Comparison of ENCODE assay signal across 8 cellular contexts in the genomic region with DNA sequence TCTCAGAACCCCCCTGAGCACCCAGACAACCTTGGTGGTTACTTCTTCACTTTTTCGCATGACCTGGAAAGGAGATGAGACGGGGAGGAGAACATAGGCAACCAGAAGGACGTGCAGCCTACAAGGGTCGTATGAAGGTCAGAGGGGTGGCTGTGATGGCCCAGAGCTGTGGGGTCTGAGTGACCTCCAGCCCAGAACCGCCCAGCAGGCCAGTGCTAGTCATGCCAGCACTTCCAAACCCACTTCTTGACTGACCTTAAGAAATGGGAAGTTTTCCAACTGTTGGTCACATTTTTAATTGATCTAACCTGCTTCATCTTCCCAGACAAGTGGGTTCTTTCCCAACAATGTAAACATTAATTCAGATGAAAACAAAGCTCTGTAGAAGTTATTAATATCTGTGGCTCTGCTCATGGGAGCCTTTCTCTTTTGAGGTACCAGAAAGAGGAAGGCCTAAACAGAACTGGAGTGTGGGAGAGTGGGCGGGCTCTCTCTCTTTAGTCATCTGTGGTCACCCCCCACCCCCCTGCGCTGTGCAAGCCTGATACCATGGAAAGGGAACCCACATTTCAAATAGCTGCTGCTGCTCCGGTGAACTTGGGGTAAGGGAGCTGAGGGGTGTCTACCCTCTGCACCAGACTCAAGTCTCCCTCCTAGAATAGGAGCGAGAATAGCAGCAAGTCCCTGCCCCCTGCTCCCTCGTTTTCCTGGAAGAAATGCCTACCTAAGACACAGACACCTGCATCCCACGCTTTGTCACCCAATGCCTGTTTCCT.
DNase-seq lines count a peak whose midpoint lies in the region; ATAC-seq and TF ChIP-seq lines count a peak whose summit lies in the region.

No MANE protein-coding gene starts in this region.

- peak overlapping the region; percentile 94 for H3K27ac Mint-ChIP-seq in stimulated activated naive CD8-positive, alpha-beta T cell treated with anti-CD3 and anti-CD28 coated beads, Interleukin-15, Interleukin-2, amounts not matched to agents 100 ng/mL and 50 ng/mL, for 24 hours
- H3K27ac Mint-ChIP-seq in endothelial cell (ENCODE audit: unreplicated experiment) = no peak overlapping the region

- H3K4me1 ChIP-seq in right lobe of liver = peaks cover 0 to 56% (median 16%) of the 10 kb centered on the region in 4 donors

- DNase-seq in AML-193 (lab: John Stamatoyannopoulos, UW) (peak; percentile 51 to 61), KG1 (lab: John Stamatoyannopoulos, UW) (peak; percentile 36), right lobe of liver (peak in 2 of 3 donors; percentile 50 to 66), endothelial cell (ENCODE audit: low spot score) (no peak)
- DNase-seq in activated CD8-positive, alpha-beta memory T cell treated with anti-CD3 and anti-CD28 coated beads, Interleukin-2, amount 50 U/mL, for 4 hours = peak; percentile 80

- no peaks in the 10 kb centered on the region for H3K9me3 ChIP-seq in right lobe of liver

- TF ChIP-seq CTCF in right lobe of liver (IDR thresholded peaks at IDR 0.05) (no peak), endothelial cell (IDR thresholded peaks at IDR 0.05; ENCODE audit: unreplicated experiment) (no peak)

- H3K4me3 Mint-ChIP-seq in stimulated activated naive CD8-positive, alpha-beta T cell treated with anti-CD3 and anti-CD28 coated beads, Interleukin-15, Interleukin-2, amounts not matched to agents 100 ng/mL and 50 ng/mL, for 24 hours = peak overlapping the region; percentile 69
- no peak overlapping the region for H3K4me3 Mint-ChIP-seq in endothelial cell (ENCODE audit: unreplicated experiment)

- no peaks in the 10 kb centered on the region for H3K9me3 Mint-ChIP-seq in stimulated activated naive CD8-positive, alpha-beta T cell treated with anti-CD3 and anti-CD28 coated beads, Interleukin-15, Interleukin-2, amounts not matched to agents 100 ng/mL and 50 ng/mL, for 24 hours
- no peaks in the 10 kb centered on the region for H3K9me3 Mint-ChIP-seq in endothelial cell (ENCODE audit: unreplicated experiment)

- no peak for TF ChIP-seq POLR2A in right lobe of liver (IDR thresholded peaks at IDR 0.05)

- intact Hi-C loops in right lobe of liver (cut with DNase I) = no loop called here

- peak in 3 of 4 donors; percentile 1 to 12 (median 4) for ATAC-seq in right lobe of liver
- no peak for ATAC-seq in GM18870 (IDR thresholded peaks at IDR 0.05; ENCODE audit: unreplicated experiment)
- ATAC-seq in HG02571 (IDR thresholded peaks at IDR 0.05; ENCODE audit: unreplicated experiment) = no peak

- H3K4me3 ChIP-seq in right lobe of liver = no peak overlapping the region

- 68% methylated on average over 8 of the region's 11 CpGs for WGBS in right lobe of liver (ENCODE audit: insufficient coverage, low coverage, low lambda C conversion rate, missing lambda C conversion rate)

- no peaks in the 10 kb centered on the region for H3K36me3 Mint-ChIP-seq in stimulated activated naive CD8-positive, alpha-beta T cell treated with anti-CD3 and anti-CD28 coated beads, Interleukin-15, Interleukin-2, amounts not matched to agents 100 ng/mL and 50 ng/mL, for 24 hours (ENCODE audit: low read depth)
- peaks cover 8% of the 10 kb centered on the region for H3K36me3 Mint-ChIP-seq in endothelial cell (ENCODE audit: low read depth, unreplicated experiment)

- H3K36me3 ChIP-seq in right lobe of liver = no peaks in the 10 kb centered on the region

- H3K27me3 Mint-ChIP-seq in stimulated activated naive CD8-positive, alpha-beta T cell treated with anti-CD3 and anti-CD28 coated beads, Interleukin-15, Interleukin-2, amounts not matched to agents 100 ng/mL and 50 ng/mL, for 24 hours = no peaks in the 10 kb centered on the region
- peaks cover 10% of the 10 kb centered on the region for H3K27me3 Mint-ChIP-seq in endothelial cell (ENCODE audit: unreplicated experiment)

- H3K27ac ChIP-seq in right lobe of liver = peak overlapping the region; percentile 15 to 43 (median 36)

- peaks cover 92% of the 10 kb centered on the region for H3K4me1 Mint-ChIP-seq in stimulated activated naive CD8-positive, alpha-beta T cell treated with anti-CD3 and anti-CD28 coated beads, Interleukin-15, Interleukin-2, amounts not matched to agents 100 ng/mL and 50 ng/mL, for 24 hours (ENCODE audit: low read depth)
- peaks cover 10% of the 10 kb centered on the region for H3K4me1 Mint-ChIP-seq in endothelial cell (ENCODE audit: unreplicated experiment)

- no peaks in the 10 kb centered on the region for H3K27me3 ChIP-seq in right lobe of liver

Comparison
In these comparisons a context has a peak if more than half of its experiments do, and no peak if none do; other contexts are left out.
1. ATAC-seq: peak in right lobe of liver (3 of 4); none in GM18870 (single experiment) and HG02571 (single experiment).